In the genomic region with DNA sequence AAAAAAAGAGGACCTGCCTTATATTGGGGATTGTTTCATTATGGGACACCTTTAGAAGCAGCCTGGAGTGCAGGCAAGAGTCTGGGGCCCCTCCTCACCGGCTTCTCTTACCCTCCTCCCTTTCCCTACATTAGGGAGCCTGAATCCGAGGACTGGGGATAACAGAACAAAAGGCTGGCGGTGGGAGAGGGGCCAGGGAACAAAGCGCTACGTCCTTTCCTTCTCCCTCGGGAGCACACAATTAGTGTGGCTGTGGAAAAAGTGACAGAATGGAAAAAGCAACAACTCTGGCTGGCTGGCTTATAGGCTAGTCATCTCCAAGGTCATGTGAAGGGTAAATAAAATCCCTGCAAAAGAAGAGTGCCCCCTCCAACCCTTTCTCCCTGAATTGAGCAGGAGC, we compare ENCODE assay signal across 32 cellular contexts.
"Had no signal": no experiment of that assay in that cellular context is flagged by ENCODE, and none has a peak within 500 bp of the region (broad histone marks: within the 10 kb centered on the region; RNA-seq: fewer than 3 reads in every experiment).

No MANE protein-coding gene starts in this region.

- H3K9me3 Mint-ChIP-seq: activated CD4-positive, alpha-beta memory T cell treated with anti-CD3 and anti-CD28 coated beads for 36 hours; activated naive CD4-positive, alpha-beta T cell treated with anti-CD3 and anti-CD28 coated beads for 36 hours; activated naive CD4-positive, alpha-beta T cell treated with anti-CD3 and anti-CD28 coated beads, Interleukin-2, amount 50 U/mL, for 72 hours; activated T-cell treated with anti-CD3 and anti-CD28 coated beads, Interleukin-2, amount 50 U/mL, for 4 hours; activated T-helper 1 cell treated with anti-CD3 and anti-CD28 coated beads, Interleukin-12 subunit alpha, Interleukin-12 subunit beta, Interleukin-2, Interleukin-4 antibody, amounts not matched to agents 30 ng/mL and 10 ng/mL and 1 ng/mL, durations not matched to agents 14 hours and 24 hours and 36 hours; brain; T-helper 1 cell treated with Interleukin-12 subunit alpha and Interleukin-12 subunit beta and Interleukin-4 antibody, amounts not matched to agents 30 μg/mL and 1 μg/mL, for 36 hours; T-helper 2 cell treated with Interferon-gamma antibody and Interleukin-4, amounts not matched to agents 5 μg/mL and 100 μg/mL, for 36 hours had no signal

- H3K4me1 Mint-ChIP-seq: activated B cell treated with CpG ODN at 0.5 μM for 24 hours, brain had no signal

- H3K27ac Mint-ChIP-seq: activated B cell treated with CpG ODN at 0.5 μM for 24 hours; activated CD4-positive, alpha-beta memory T cell treated with anti-CD3 and anti-CD28 coated beads for 36 hours; activated naive CD4-positive, alpha-beta T cell treated with anti-CD3 and anti-CD28 coated beads for 36 hours; activated naive CD4-positive, alpha-beta T cell treated with anti-CD3 and anti-CD28 coated beads, Interleukin-2, amount 50 U/mL, for 72 hours; activated T-helper 1 cell treated with anti-CD3 and anti-CD28 coated beads, Interleukin-12 subunit alpha, Interleukin-12 subunit beta, Interleukin-2, Interleukin-4 antibody, amounts not matched to agents 30 ng/mL and 10 ng/mL and 1 ng/mL, durations not matched to agents 14 hours and 24 hours and 36 hours; brain; T-helper 1 cell treated with Interleukin-12 subunit alpha and Interleukin-12 subunit beta and Interleukin-4 antibody, amounts not matched to agents 30 μg/mL and 1 μg/mL, for 36 hours; T-helper 2 cell treated with Interferon-gamma antibody and Interleukin-4, amounts not matched to agents 5 μg/mL and 100 μg/mL, for 36 hours had no signal

- H3K36me3 Mint-ChIP-seq: activated CD4-positive, alpha-beta memory T cell treated with anti-CD3 and anti-CD28 coated beads for 36 hours; activated naive CD4-positive, alpha-beta T cell treated with anti-CD3 and anti-CD28 coated beads, Interleukin-2, amount 50 U/mL, for 72 hours; brain had no signal

- H3K4me2 ChIP-seq: KMS-11, SK-N-SH had no signal

- H3K27me3 ChIP-seq: Peyer's patch had no signal

- ATAC-seq: activated naive CD4-positive, alpha-beta T cell treated with anti-CD3 and anti-CD28 coated beads, Interleukin-2, amount 50 U/mL, for 72 hours; activated T-cell treated with anti-CD3 and anti-CD28 coated beads, Interleukin-2, amount 50 U/mL, for 4 hours; PC-3 had no signal

- H3K9me2 ChIP-seq: SK-N-SH had no signal

- H3K27ac ChIP-seq: adrenal gland, KMS-11, Peyer's patch, SJSA1 had no signal

- H3K9me3 ChIP-seq: adrenal gland, Peyer's patch, SJSA1, SK-N-SH had no signal

- H3K4me1 ChIP-seq: adrenal gland, Peyer's patch, SJSA1 had no signal

- H3K4me3 Mint-ChIP-seq: activated B cell treated with CpG ODN at 0.5 μM for 24 hours; activated CD4-positive, alpha-beta memory T cell treated with anti-CD3 and anti-CD28 coated beads for 36 hours; activated naive CD4-positive, alpha-beta T cell treated with anti-CD3 and anti-CD28 coated beads for 36 hours; activated T-cell treated with anti-CD3 and anti-CD28 coated beads, Interleukin-2, amount 50 U/mL, for 4 hours; activated T-helper 1 cell treated with anti-CD3 and anti-CD28 coated beads, Interleukin-12 subunit alpha, Interleukin-12 subunit beta, Interleukin-2, Interleukin-4 antibody, amounts not matched to agents 30 ng/mL and 10 ng/mL and 1 ng/mL, durations not matched to agents 14 hours and 24 hours and 36 hours; brain; T-helper 1 cell treated with Interleukin-12 subunit alpha and Interleukin-12 subunit beta and Interleukin-4 antibody, amounts not matched to agents 30 μg/mL and 1 μg/mL, for 36 hours; T-helper 2 cell treated with Interferon-gamma antibody and Interleukin-4, amounts not matched to agents 5 μg/mL and 100 μg/mL, for 36 hours had no signal

- DNase-seq: activated B cell treated with CpG ODN at 0.5 μM for 24 hours; activated CD4-positive, alpha-beta memory T cell treated with anti-CD3 and anti-CD28 coated beads for 36 hours; activated CD4-positive, alpha-beta T cell treated with anti-CD3 and anti-CD28 coated beads for 4 hours; activated CD4-positive, alpha-beta T cell treated with anti-CD3 and anti-CD28 coated beads, Interleukin-2, amount 50 U/mL, for 1 hour; activated CD4-positive, CD25-positive, alpha-beta regulatory T cell treated with anti-CD3 and anti-CD28 coated beads, Interleukin-2, amount 50 U/mL, for 72 hours; activated CD8-positive, alpha-beta memory T cell treated with anti-CD3 and anti-CD28 coated beads, Interleukin-2, amount 50 U/mL, for 4 hours; activated gamma-delta T cell treated with Interleukin-2 at 50 U/mL for 16 hours; activated naive CD4-positive, alpha-beta T cell treated with anti-CD3 and anti-CD28 coated beads for 36 hours; activated T-cell treated with anti-CD3 and anti-CD28 coated beads for 4 hours; activated T-cell treated with anti-CD3 and anti-CD28 coated beads, Interleukin-2, amount 50 U/mL, for 4 hours; adrenal gland; central memory CD4-positive, alpha-beta T cell; NCI-H1105; NCI-H1417 treated with DMSO at 0.1 percent for 48 hours; NCI-H187 treated with DMSO at 0.1 percent for 48 hours; NCI-H2081; NCI-H2171; NCI-H510A; NCI-H526; NCI-H774; PC-3; Peyer's patch; RPMI8226; SHP77 treated with DMSO at 0.1 percent for 48 hours; SK-N-SH had no signal

- H3K4me3 ChIP-seq: adrenal gland, Peyer's patch, SJSA1 had no signal

- H3K36me3 ChIP-seq: adrenal gland, Peyer's patch, SJSA1 had no signal
